Comparison of ENCODE assay signal across 26 cellular contexts in genomic region chr9:95573463-95573862, GRCh38.
"Had no signal": no experiment of that assay in that cellular context is flagged by ENCODE, and none has a peak within 500 bp of the region (broad histone marks: within the 10 kb centered on the region; RNA-seq: fewer than 3 reads in every experiment).

No MANE protein-coding gene starts in this region.

- H3K9me3 ChIP-seq: heart right ventricle, left lung, lower lobe of right lung, neutrophil, ovary, right atrium auricular region, right lobe of liver, stomach, testis, thyroid gland, transverse colon, upper lobe of left lung had no signal

- DNase-seq: kidney; left colon; lower lobe of right lung; mammary epithelial cell; mesenchymal stem cell; occipital lobe; right lobe of liver; stimulated activated CD4-positive, alpha-beta T cell treated with anti-CD3 and anti-CD28 coated beads, Interleukin-4, amount 100 ng/mL, for 1 hour; stimulated activated naive B cell treated with anti-CD40 and anti-IgM and Interleukin-4, amounts not matched to agents 10 μg/mL and 1 μg/mL and 100 μg/mL, for 72 hours; stomach; testis; thyroid gland; transverse colon; upper lobe of left lung had no signal

- H3K36me3 ChIP-seq: heart right ventricle, left lung, lower lobe of right lung, neutrophil, ovary, right atrium auricular region, right lobe of liver, stomach, thyroid gland, transverse colon, upper lobe of left lung had no signal

- H3K27me3 ChIP-seq: hepatocyte, ovary, right atrium auricular region, right lobe of liver, testis, thyroid gland, upper lobe of left lung had no signal

- H3K4me1 ChIP-seq: left lung, lower lobe of right lung, right lobe of liver, testis, thyroid gland, transverse colon had no signal

- H3K79me2 ChIP-seq: hepatocyte had no signal

- H3K36me3 Mint-ChIP-seq: naive thymus-derived CD8-positive, alpha-beta T cell; stimulated activated naive B cell treated with anti-CD40 and anti-IgM and Interleukin-4, amounts not matched to agents 10 μg/mL and 1 μg/mL and 100 μg/mL, for 72 hours had no signal

- H2AFZ ChIP-seq: hepatocyte had no signal

- H3K27ac Mint-ChIP-seq: nephron; progenitor cell of endocrine pancreas; stimulated activated naive B cell treated with anti-CD40 and anti-IgM and Interleukin-4, amounts not matched to agents 10 μg/mL and 1 μg/mL and 100 μg/mL, for 72 hours had no signal

- H3K9me3 Mint-ChIP-seq: naive thymus-derived CD8-positive, alpha-beta T cell; neural crest cell; stimulated activated naive B cell treated with anti-CD40 and anti-IgM and Interleukin-4, amounts not matched to agents 10 μg/mL and 1 μg/mL and 100 μg/mL, for 72 hours had no signal

- H3K27ac ChIP-seq: heart right ventricle, hepatocyte, left lung, lower lobe of right lung, neutrophil, ovary, right atrium auricular region, right lobe of liver, testis, thyroid gland, upper lobe of left lung had no signal

- H3K4me3 Mint-ChIP-seq: naive thymus-derived CD8-positive, alpha-beta T cell; nephron; neural crest cell; stimulated activated naive B cell treated with anti-CD40 and anti-IgM and Interleukin-4, amounts not matched to agents 10 μg/mL and 1 μg/mL and 100 μg/mL, for 72 hours had no signal

- H3K4me2 ChIP-seq: hepatocyte, smooth muscle cell had no signal

- H3K4me3 ChIP-seq: heart right ventricle, hepatocyte, left lung, lower lobe of right lung, ovary, right atrium auricular region, right lobe of liver, smooth muscle cell, stomach, testis, thyroid gland, transverse colon, upper lobe of left lung had no signal

- ATAC-seq: left colon; lower lobe of right lung; naive thymus-derived CD8-positive, alpha-beta T cell; right lobe of liver; stimulated activated naive B cell treated with anti-CD40 and anti-IgM and Interleukin-4, amounts not matched to agents 10 μg/mL and 1 μg/mL and 100 μg/mL, for 72 hours; stimulated activated naive CD8-positive, alpha-beta T cell treated with anti-CD3 and anti-CD28 coated beads, Interleukin-15, Interleukin-2, amounts not matched to agents 100 U/mL and 50 U/mL, for 24 hours had no signal
